ENCODE assay signal across 1 cellular context in the genomic region with DNA sequence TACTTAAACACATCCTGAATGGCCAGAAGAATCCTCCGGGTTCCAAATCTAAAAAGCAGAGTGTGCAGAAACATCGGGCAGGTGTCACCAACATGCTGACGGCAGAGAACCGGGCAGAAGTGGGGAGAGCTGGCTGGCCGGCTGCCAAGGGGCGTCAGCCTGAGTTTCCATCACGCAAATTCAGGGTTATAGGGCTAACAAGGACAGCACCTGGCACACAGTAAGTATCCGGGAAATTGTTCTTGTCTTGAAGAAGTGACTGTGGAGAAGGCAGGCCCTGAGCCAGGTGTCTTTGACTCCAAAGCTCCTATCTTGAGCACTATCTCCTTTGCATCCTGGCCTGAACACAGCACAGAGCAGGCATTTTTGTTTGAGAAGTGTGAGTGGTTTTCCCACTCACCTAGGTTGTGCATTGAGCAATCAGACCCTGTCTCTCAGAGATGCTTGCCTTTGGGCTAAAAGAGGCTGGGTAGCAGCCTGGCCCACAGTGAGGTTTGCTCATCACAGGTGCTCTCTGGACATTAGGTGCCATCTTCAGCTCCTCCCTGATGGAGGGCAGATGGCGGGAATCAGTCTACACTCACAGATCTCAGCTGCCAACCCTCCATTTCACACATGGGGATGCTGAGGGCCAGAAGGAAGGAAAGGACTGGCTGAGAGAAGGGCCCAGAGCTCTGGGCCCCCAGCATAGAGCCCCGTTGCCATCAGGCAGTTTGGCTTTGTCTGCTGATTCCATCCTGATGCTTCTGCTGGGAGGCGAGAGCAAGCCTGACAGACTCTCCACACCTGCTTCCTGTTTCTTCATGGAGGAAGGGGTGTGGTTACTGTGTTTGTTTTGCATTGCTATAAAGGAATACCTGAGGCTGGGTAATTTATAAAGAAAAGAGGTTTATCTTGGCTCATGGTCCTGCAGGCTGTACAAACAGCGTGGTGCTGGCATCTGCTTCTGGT.
TF ChIP-seq lines count a peak whose summit lies in the region.

No MANE protein-coding gene starts in this region.

TF ChIP-seq in WTC11, 78 proteins besides CTCF, POLR2A, EP300 and RAD21 (continued from another document):
- TF ChIP-seq IRF2 (CRISPR knock-in tag; IDR thresholded peaks at IDR 0.05; ENCODE audit: borderline replicate concordance, low read depth) (no peak), FOXJ3 (CRISPR knock-in tag; IDR thresholded peaks at IDR 0.05; ENCODE audit: borderline replicate concordance) (no peak), TEAD1 (CRISPR knock-in tag; IDR thresholded peaks at IDR 0.05) (no peak), E2F1 (CRISPR knock-in tag; IDR thresholded peaks at IDR 0.05) (no peak), MYBL2 (CRISPR knock-in tag; IDR thresholded peaks at IDR 0.05) (no peak)
- TF ChIP-seq, protein P1, sequence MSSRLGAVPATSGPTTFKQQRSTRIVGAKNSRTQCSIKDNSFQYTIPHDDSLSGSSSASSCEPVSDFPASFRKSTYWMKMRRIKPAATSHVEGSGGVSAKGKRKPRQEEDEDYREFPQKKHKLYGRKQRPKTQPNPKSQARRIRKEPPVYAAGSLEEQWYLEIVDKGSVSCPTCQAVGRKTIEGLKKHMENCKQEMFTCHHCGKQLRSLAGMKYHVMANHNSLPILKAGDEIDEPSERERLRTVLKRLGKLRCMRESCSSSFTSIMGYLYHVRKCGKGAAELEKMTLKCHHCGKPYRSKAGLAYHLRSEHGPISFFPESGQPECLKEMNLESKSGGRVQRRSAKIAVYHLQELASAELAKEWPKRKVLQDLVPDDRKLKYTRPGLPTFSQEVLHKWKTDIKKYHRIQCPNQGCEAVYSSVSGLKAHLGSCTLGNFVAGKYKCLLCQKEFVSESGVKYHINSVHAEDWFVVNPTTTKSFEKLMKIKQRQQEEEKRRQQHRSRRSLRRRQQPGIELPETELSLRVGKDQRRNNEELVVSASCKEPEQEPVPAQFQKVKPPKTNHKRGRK (CRISPR knock-in tag; IDR thresholded peaks at IDR 0.05; ENCODE audit: borderline replicate concordance): no peak
- TF ChIP-seq, protein P2, sequence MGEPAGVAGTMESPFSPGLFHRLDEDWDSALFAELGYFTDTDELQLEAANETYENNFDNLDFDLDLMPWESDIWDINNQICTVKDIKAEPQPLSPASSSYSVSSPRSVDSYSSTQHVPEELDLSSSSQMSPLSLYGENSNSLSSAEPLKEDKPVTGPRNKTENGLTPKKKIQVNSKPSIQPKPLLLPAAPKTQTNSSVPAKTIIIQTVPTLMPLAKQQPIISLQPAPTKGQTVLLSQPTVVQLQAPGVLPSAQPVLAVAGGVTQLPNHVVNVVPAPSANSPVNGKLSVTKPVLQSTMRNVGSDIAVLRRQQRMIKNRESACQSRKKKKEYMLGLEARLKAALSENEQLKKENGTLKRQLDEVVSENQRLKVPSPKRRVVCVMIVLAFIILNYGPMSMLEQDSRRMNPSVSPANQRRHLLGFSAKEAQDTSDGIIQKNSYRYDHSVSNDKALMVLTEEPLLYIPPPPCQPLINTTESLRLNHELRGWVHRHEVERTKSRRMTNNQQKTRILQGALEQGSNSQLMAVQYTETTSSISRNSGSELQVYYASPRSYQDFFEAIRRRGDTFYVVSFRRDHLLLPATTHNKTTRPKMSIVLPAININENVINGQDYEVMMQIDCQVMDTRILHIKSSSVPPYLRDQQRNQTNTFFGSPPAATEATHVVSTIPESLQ (CRISPR knock-in tag; IDR thresholded peaks at IDR 0.05): no peak
